In genomic region chr11:116231540-116231939, GRCh38 we compare ENCODE assay signal across 22 cellular contexts.
DNase-seq lines count a peak whose midpoint lies in the region; ATAC-seq and TF ChIP-seq lines count a peak whose summit lies in the region.
"Had no signal": no experiment of that assay in that cellular context is flagged by ENCODE, and none has a peak within 500 bp of the region (broad histone marks: within the 10 kb centered on the region; RNA-seq: fewer than 3 reads in every experiment).

No MANE protein-coding gene starts in this region.

- H3K4me3 ChIP-seq in lung: no peak overlapping the region
- H3K4me3 ChIP-seq: A549, K562, MG63 had no signal

- peak; percentile 87 for ATAC-seq in lung (ENCODE audit: insufficient read depth, low FRiP score)
- ATAC-seq: A549, HepG2, K562, Right ventricle myocardium inferior had no signal

- DNase-seq in COLO668 (lab: John Stamatoyannopoulos, UW; ENCODE audit: unreplicated experiment) (peak; percentile 28), NCI-H2029 (lab: John Stamatoyannopoulos, UW) (peak; percentile 74), NCI-H69 (lab: John Stamatoyannopoulos, UW) (peak; percentile 68), lung (ENCODE audit: low spot score) (peak; percentile 83), T-helper 1 cell (no peak), NCI-H82 treated with DMSO at 0.1 percent for 48 hours (lab: John Stamatoyannopoulos, UW; ENCODE audit: unreplicated experiment) (no peak)
- no peak for DNase-seq in activated effector memory CD4-positive, alpha-beta T cell treated with anti-CD3 and anti-CD28 coated beads, Interleukin-2, amount 50 U/mL, for 16 hours
- DNase-seq: BE2C, H7, HFFc6, MG63, NCI-H1436, NCI-H187 treated with DMSO at 0.1 percent for 48 hours, NCI-H2171 treated with DMSO at 0.1 percent for 48 hours, NCI-H446 treated with DMSO at 0.1 percent for 48 hours, OCI-M1, SW 1271 had no signal

- H3K27ac ChIP-seq in lung (ENCODE audit: low read depth in 1 of 2, low read length in 1 of 2): no peak overlapping the region
- H3K27ac ChIP-seq: A549, HL-60 had no signal

- H3K4me1 ChIP-seq in lung (ENCODE audit: control insufficient read depth in 2 of 2, insufficient read depth in 2 of 2, low read length in 2 of 2): no peaks in the 10 kb centered on the region
- H3K4me1 ChIP-seq: A549 had no signal

- no peaks in the 10 kb centered on the region for H3K27me3 ChIP-seq in lung (ENCODE audit: control insufficient read depth, insufficient read depth)
- H3K27me3 ChIP-seq: BE2C, MG63 had no signal

- TF ChIP-seq CTCF in lung (IDR thresholded peaks at IDR 0.05; ENCODE audit: control extremely low read depth, extremely low read depth): no peak

- peaks cover 0 to 3% of the 10 kb centered on the region in 2 donors for H3K9me3 ChIP-seq in lung (ENCODE audit: control insufficient read depth in 2 of 2, insufficient read depth in 1 of 2, low read length in 1 of 2)
- H3K9me3 ChIP-seq: A549, BE2C, MG63 had no signal

- no peaks in the 10 kb centered on the region for H3K36me3 ChIP-seq in lung (ENCODE audit: control insufficient read depth in 2 of 2, insufficient read depth in 2 of 2, low read length in 2 of 2)
- H3K36me3 ChIP-seq: BE2C, MG63 had no signal

- WGBS in lung, 2 donors: 68 to 86% methylated on average over 7 of the region's 7 CpGs

Comparison
In these comparisons a context has a peak if more than half of its experiments do, and no peak if none do; other contexts are left out.
1. DNase-seq: peak in COLO668 (single experiment), NCI-H2029 (single experiment), NCI-H69 (single experiment) and lung (single experiment); none in T-helper 1 cell (0 of 5), NCI-H82 treated with DMSO at 0.1 percent for 48 hours (single experiment) and activated effector memory CD4-positive, alpha-beta T cell treated with anti-CD3 and anti-CD28 coated beads, Interleukin-2, amount 50 U/mL, for 16 hours (single experiment).